In genomic region chr2:148273158-148273691, GRCh38 we compare ENCODE assay signal across 20 cellular contexts.
DNase-seq lines count a peak whose midpoint lies in the region; ATAC-seq and TF ChIP-seq lines count a peak whose summit lies in the region.
"Had no signal": no experiment of that assay in that cellular context is flagged by ENCODE, and none has a peak within 500 bp of the region (broad histone marks: within the 10 kb centered on the region; RNA-seq: fewer than 3 reads in every experiment).

No MANE protein-coding gene starts in this region.

- peaks cover 6% of the 10 kb centered on the region for H3K9me3 Mint-ChIP-seq in nephron
- H3K9me3 Mint-ChIP-seq: stimulated activated naive CD8-positive, alpha-beta T cell treated with anti-CD3 and anti-CD28 coated beads, Interleukin-15, Interleukin-2, amounts not matched to agents 100 ng/mL and 50 ng/mL, for 24 hours had no signal

- H3K27me3 Mint-ChIP-seq in nephron (ENCODE audit: low read depth), result no peaks in the 10 kb centered on the region
- H3K27me3 Mint-ChIP-seq: naive B cell; stimulated activated naive CD8-positive, alpha-beta T cell treated with anti-CD3 and anti-CD28 coated beads, Interleukin-15, Interleukin-2, amounts not matched to agents 100 ng/mL and 50 ng/mL, for 24 hours had no signal

- H3K4me3 Mint-ChIP-seq in nephron, result peak overlapping the region in 1 of 3 experiments; percentile 5
- H3K4me3 Mint-ChIP-seq: naive B cell; stimulated activated naive CD8-positive, alpha-beta T cell treated with anti-CD3 and anti-CD28 coated beads, Interleukin-15, Interleukin-2, amounts not matched to agents 100 ng/mL and 50 ng/mL, for 24 hours had no signal

- peak; percentile 12 for DNase-seq in AG08396 (ENCODE audit: low spot score)
- peak; percentile 40 for DNase-seq in NCI-H226
- DNase-seq in fibroblast of peridontal ligament (ENCODE audit: extremely low read depth), result peak; percentile 68
- no peak for DNase-seq in NCI-H1105 (lab: John Stamatoyannopoulos, UW)
- no peak for DNase-seq in NCI-H146 treated with DMSO at 0.1 percent for 48 hours (lab: John Stamatoyannopoulos, UW; ENCODE audit: unreplicated experiment)
- DNase-seq in mammary epithelial cell, result no peak
- DNase-seq: activated CD4-positive, alpha-beta T cell treated with anti-CD3 and anti-CD28 coated beads for 1 hour; activated gamma-delta T cell treated with Interleukin-2 at 50 U/mL for 16 hours; COR-L47; left ventricle myocardium inferior; naive B cell; NCI-H1694 treated with DMSO at 0.1 percent for 48 hours; NCI-H510A treated with DMSO at 0.1 percent for 48 hours; SJCRH30; stimulated activated CD4-positive, alpha-beta T cell treated with anti-CD3 and anti-CD28 coated beads, Interleukin-15, amount 100 ng/mL, for 24 hours; upper lobe of right lung had no signal

- peaks cover 10% of the 10 kb centered on the region for H3K4me1 Mint-ChIP-seq in nephron

- no peaks in the 10 kb centered on the region for H4K20me1 ChIP-seq in mammary epithelial cell (ENCODE audit: insufficient read depth, low read length)

- CTCF ChIA-PET in mammary epithelial cell (lab: Charles Lee; ENCODE audit: low non-redundant PET), result no interaction called here

- intact Hi-C loops in mammary epithelial cell (cut with micrococcal nuclease), result no loop called here

- dilution Hi-C loops in mammary epithelial cell (cut with HindIII; ENCODE audit: low sequenced_read_pairs), result no loop called here

- no peaks in the 10 kb centered on the region for H3K4me1 ChIP-seq in mammary epithelial cell (ENCODE audit: insufficient read depth, low read length)
- H3K4me1 ChIP-seq: left ventricle myocardium inferior, SJCRH30, upper lobe of right lung had no signal

- no peak overlapping the region for H3K4me3 ChIP-seq in mammary epithelial cell (replicated peaks in 1 of 3; ENCODE audit: insufficient read depth in 1 of 3, low read depth in 2 of 3, low read length in 3 of 3)
- H3K4me3 ChIP-seq: left ventricle myocardium inferior, SJCRH30, upper lobe of right lung had no signal

- H3K27me3 ChIP-seq in mammary epithelial cell (ENCODE audit: insufficient read depth, low read length), result no peaks in the 10 kb centered on the region
- H3K27me3 ChIP-seq: SJCRH30, upper lobe of right lung had no signal

- H3K27ac ChIP-seq in mammary epithelial cell (ENCODE audit: insufficient read depth, low read depth, low read length), result no peak overlapping the region
- H3K27ac ChIP-seq: epithelial cell of prostate, left ventricle myocardium inferior, SJCRH30, upper lobe of right lung had no signal

- H3K79me2 ChIP-seq in mammary epithelial cell (ENCODE audit: insufficient read depth, low read length), result no peaks in the 10 kb centered on the region

- TF ChIP-seq CTCF in nephron (IDR thresholded peaks at IDR 0.05; ENCODE audit: unreplicated experiment in 3 of 3), result no peak
- TF ChIP-seq CTCF in mammary epithelial cell (conservative IDR thresholded peaks at IDR 0.05 in 1 of 2, IDR thresholded peaks at IDR 0.05 in 1 of 2; ENCODE audit: extremely low read depth in 1 of 2, insufficient read depth in 1 of 2, low read depth in 1 of 2, low read length in 2 of 2), result no peak

- H3K36me3 ChIP-seq in mammary epithelial cell (ENCODE audit: insufficient read depth, low read length), result no peaks in the 10 kb centered on the region
- H3K36me3 ChIP-seq: left ventricle myocardium inferior, SJCRH30, upper lobe of right lung had no signal

- 68% methylated on average over 4 of the region's 4 CpGs for WGBS in mammary epithelial cell (ENCODE audit: low coverage, missing lambda C conversion rate)

- no peak overlapping the region for H3K9ac ChIP-seq in mammary epithelial cell (ENCODE audit: insufficient read depth, low read length)

- no peak overlapping the region for H3K4me2 ChIP-seq in mammary epithelial cell (ENCODE audit: insufficient read depth, low read depth, low read length)

- H3K9me3 ChIP-seq in mammary epithelial cell (replicated peaks; ENCODE audit: insufficient read depth, low read length), result no peaks in the 10 kb centered on the region
- H3K9me3 ChIP-seq: left ventricle myocardium inferior, SJCRH30, upper lobe of right lung had no signal

- H3K36me3 Mint-ChIP-seq in nephron (ENCODE audit: low read depth), result peaks cover 27% of the 10 kb centered on the region
- H3K36me3 Mint-ChIP-seq: naive B cell had no signal

- no peak for ATAC-seq in HG03095 (IDR thresholded peaks at IDR 0.05; ENCODE audit: unreplicated experiment)
- ATAC-seq: upper lobe of right lung had no signal

- in situ Hi-C loops in mammary epithelial cell (cut with MboI; ENCODE audit: low sequenced_read_pairs in 2 of 2), result no loop called here

- peak overlapping the region; percentile 91 to 94 (median 93) for H3K27ac Mint-ChIP-seq in nephron
- H3K27ac Mint-ChIP-seq: stimulated activated naive CD8-positive, alpha-beta T cell treated with anti-CD3 and anti-CD28 coated beads, Interleukin-15, Interleukin-2, amounts not matched to agents 100 ng/mL and 50 ng/mL, for 24 hours had no signal

- no peak overlapping the region for H2AFZ ChIP-seq in mammary epithelial cell (ENCODE audit: low read depth, low read length)

- BruUV-seq in mammary epithelial cell (replicated peaks; lab: Mats Ljungman, UMichigan), result no TSS peak

Comparison
In these comparisons a context has a peak if more than half of its experiments do, and no peak if none do; other contexts are left out.
1. DNase-seq: peak in AG08396 (single experiment), NCI-H226 (single experiment) and fibroblast of peridontal ligament (single experiment); none in NCI-H1105 (single experiment), NCI-H146 treated with DMSO at 0.1 percent for 48 hours (single experiment) and mammary epithelial cell (single experiment).